ENCODE assay signal across 1 cellular context in genomic region chr9:94277885-94278536, GRCh38.
A peak's percentile ranks its signal among the peaks of the same experiment; 100 is the strongest.
TF ChIP-seq lines count a peak whose summit lies in the region.

No MANE protein-coding gene starts in this region.

TF ChIP-seq in HepG2, 621 proteins besides CTCF, POLR2A, EP300 and RAD21:
- TF ChIP-seq ASH2L (IDR thresholded peaks at IDR 0.05; ENCODE audit: insufficient read length, low read depth, low read length), result no peak
- peak; percentile 32; the same call in 1 of the 2 replicates for TF ChIP-seq FOXA3 (CRISPR knock-in tag; IDR thresholded peaks at IDR 0.05)
- no peak for TF ChIP-seq ZNF670 (CRISPR knock-in tag; IDR thresholded peaks at IDR 0.05; ENCODE audit: borderline replicate concordance)
- TF ChIP-seq MXI1 (IDR thresholded peaks at IDR 0.05; ENCODE audit: borderline replicate concordance, low read depth, low read length), result no peak
- TF ChIP-seq, protein P1, sequence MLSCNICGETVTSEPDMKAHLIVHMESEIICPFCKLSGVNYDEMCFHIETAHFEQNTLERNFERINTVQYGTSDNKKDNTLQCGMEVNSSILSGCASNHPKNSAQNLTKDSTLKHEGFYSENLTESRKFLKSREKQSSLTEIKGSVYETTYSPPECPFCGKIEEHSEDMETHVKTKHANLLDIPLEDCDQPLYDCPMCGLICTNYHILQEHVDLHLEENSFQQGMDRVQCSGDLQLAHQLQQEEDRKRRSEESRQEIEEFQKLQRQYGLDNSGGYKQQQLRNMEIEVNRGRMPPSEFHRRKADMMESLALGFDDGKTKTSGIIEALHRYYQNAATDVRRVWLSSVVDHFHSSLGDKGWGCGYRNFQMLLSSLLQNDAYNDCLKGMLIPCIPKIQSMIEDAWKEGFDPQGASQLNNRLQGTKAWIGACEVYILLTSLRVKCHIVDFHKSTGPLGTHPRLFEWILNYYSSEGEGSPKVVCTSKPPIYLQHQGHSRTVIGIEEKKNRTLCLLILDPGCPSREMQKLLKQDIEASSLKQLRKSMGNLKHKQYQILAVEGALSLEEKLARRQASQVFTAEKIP (CRISPR knock-in tag; IDR thresholded peaks at IDR 0.05; ENCODE audit: borderline replicate concordance), result no peak
- TF ChIP-seq ATF7-NPFF (CRISPR knock-in tag; IDR thresholded peaks at IDR 0.05; ENCODE audit: low read depth), result no peak
- TF ChIP-seq ZNF580 (CRISPR knock-in tag; IDR thresholded peaks at IDR 0.05; ENCODE audit: borderline replicate concordance, low read depth), result no peak
- TF ChIP-seq CEBPG (CRISPR knock-in tag; IDR thresholded peaks at IDR 0.05), result no peak
- no peak for TF ChIP-seq ATF4 (CRISPR knock-in tag; IDR thresholded peaks at IDR 0.05)
- TF ChIP-seq, protein P2, sequence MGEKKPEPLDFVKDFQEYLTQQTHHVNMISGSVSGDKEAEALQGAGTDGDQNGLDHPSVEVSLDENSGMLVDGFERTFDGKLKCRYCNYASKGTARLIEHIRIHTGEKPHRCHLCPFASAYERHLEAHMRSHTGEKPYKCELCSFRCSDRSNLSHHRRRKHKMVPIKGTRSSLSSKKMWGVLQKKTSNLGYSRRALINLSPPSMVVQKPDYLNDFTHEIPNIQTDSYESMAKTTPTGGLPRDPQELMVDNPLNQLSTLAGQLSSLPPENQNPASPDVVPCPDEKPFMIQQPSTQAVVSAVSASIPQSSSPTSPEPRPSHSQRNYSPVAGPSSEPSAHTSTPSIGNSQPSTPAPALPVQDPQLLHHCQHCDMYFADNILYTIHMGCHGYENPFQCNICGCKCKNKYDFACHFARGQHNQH (CRISPR knock-in tag; IDR thresholded peaks at IDR 0.05), result no peak
- no peak for TF ChIP-seq DNMT3B (CRISPR knock-in tag; conservative IDR thresholded peaks at IDR 0.05)
- TF ChIP-seq ZNF550 (CRISPR knock-in tag; IDR thresholded peaks at IDR 0.05; ENCODE audit: borderline replicate concordance), result no peak
- no peak for TF ChIP-seq GABPA (IDR thresholded peaks at IDR 0.05; ENCODE audit: low read depth, low read length)
- TF ChIP-seq GABPA (CRISPR knock-in tag; IDR thresholded peaks at IDR 0.05; ENCODE audit: low read depth), result peak; percentile 47; the same call in 1 of the 2 replicates
- no peak for TF ChIP-seq RFX3 (CRISPR knock-in tag; IDR thresholded peaks at IDR 0.05)
- TF ChIP-seq ELF3 (CRISPR knock-in tag; IDR thresholded peaks at IDR 0.05), result peak; percentile 87
- no peak for TF ChIP-seq ZNF263 (CRISPR knock-in tag; IDR thresholded peaks at IDR 0.05)
- TF ChIP-seq POLR2AphosphoS2 (IDR thresholded peaks at IDR 0.05; ENCODE audit: low read depth, low read length), result no peak
- TF ChIP-seq RFX5 (IDR thresholded peaks at IDR 0.05; ENCODE audit: low read depth, low read length), result no peak
- TF ChIP-seq ZNF326 (CRISPR knock-in tag; IDR thresholded peaks at IDR 0.05; ENCODE audit: borderline replicate concordance), result no peak
